8 cellular contexts compared by ENCODE assay signal in the genomic region with DNA sequence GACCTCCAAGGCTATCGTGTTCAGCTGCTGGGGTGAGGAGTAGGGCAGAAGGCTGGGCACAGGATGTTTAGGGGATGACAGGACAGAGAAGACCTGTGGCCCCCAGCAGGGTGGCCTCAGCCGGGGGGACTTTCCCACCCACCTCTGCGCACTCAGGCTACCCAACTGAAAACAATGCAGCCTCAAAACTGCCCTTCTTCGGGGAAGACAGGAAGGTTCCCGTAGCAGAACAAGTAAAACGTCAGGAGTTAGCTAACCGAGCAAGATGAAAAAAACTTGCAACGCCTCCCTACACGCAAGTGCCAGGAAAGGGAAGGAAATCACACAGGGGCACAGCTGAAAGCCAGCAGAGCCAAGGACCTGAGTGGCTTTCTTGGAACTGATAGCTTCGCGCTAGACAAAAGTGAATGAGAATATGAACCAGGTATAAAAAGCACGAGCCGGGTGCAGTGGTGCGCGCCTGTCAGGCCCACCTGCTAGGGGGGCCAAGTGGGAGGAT.
DNase-seq lines count a peak whose midpoint lies in the region; ATAC-seq lines count a peak whose summit lies in the region.

No MANE protein-coding gene starts in this region.

- peak; percentile 69 to 77 for DNase-seq in NOMO-1 (lab: John Stamatoyannopoulos, UW; ENCODE audit: unreplicated experiment in 2 of 2)
- DNase-seq in central memory CD8-positive, alpha-beta T cell (ENCODE audit: low spot score in 2 of 2): no peak
- DNase-seq in stimulated activated CD4-positive, alpha-beta T cell treated with anti-CD3 and anti-CD28 coated beads, Interleukin-15, amount 100 ng/mL, for 24 hours: peak; percentile 79
- no peak for DNase-seq in NCI-H510A treated with DMSO at 0.1 percent for 48 hours (lab: John Stamatoyannopoulos, UW)
- DNase-seq in NCI-H1048 (lab: John Stamatoyannopoulos, UW): no peak
- DNase-seq in SHP77 (lab: John Stamatoyannopoulos, UW): no peak

- no peaks in the 10 kb centered on the region for H3K9me3 Mint-ChIP-seq in central memory CD8-positive, alpha-beta T cell

- peak overlapping the region; percentile 22 for H3K4me3 Mint-ChIP-seq in central memory CD8-positive, alpha-beta T cell

- H3K4me1 Mint-ChIP-seq in central memory CD8-positive, alpha-beta T cell: peaks cover 7% of the 10 kb centered on the region

- H3K27me3 Mint-ChIP-seq in central memory CD8-positive, alpha-beta T cell: peaks cover 13% of the 10 kb centered on the region

- no peaks in the 10 kb centered on the region for H3K36me3 Mint-ChIP-seq in central memory CD8-positive, alpha-beta T cell (ENCODE audit: insufficient read depth)

- H3K27ac Mint-ChIP-seq in central memory CD8-positive, alpha-beta T cell (ENCODE audit: low read depth): peak overlapping the region; percentile 81

- ATAC-seq in GM18868 (IDR thresholded peaks at IDR 0.05; ENCODE audit: unreplicated experiment): peak; percentile 72
- peak; percentile 56 for ATAC-seq in central memory CD8-positive, alpha-beta T cell (replicated peaks; ENCODE audit: extremely low read depth, poor library complexity, severe bottlenecking)
- ATAC-seq in HG02885 (IDR thresholded peaks at IDR 0.05; ENCODE audit: poor library complexity, unreplicated experiment): no peak

Comparison
In these comparisons a context has a peak if more than half of its experiments do, and no peak if none do; other contexts are left out.
1. DNase-seq: peak in NOMO-1 (2 of 2) and stimulated activated CD4-positive, alpha-beta T cell treated with anti-CD3 and anti-CD28 coated beads, Interleukin-15, amount 100 ng/mL, for 24 hours (single experiment); none in central memory CD8-positive, alpha-beta T cell (0 of 2), NCI-H510A treated with DMSO at 0.1 percent for 48 hours (single experiment), NCI-H1048 (single experiment) and SHP77 (0 of 2).